ENCODE assay signal across 20 cellular contexts in the genomic region with DNA sequence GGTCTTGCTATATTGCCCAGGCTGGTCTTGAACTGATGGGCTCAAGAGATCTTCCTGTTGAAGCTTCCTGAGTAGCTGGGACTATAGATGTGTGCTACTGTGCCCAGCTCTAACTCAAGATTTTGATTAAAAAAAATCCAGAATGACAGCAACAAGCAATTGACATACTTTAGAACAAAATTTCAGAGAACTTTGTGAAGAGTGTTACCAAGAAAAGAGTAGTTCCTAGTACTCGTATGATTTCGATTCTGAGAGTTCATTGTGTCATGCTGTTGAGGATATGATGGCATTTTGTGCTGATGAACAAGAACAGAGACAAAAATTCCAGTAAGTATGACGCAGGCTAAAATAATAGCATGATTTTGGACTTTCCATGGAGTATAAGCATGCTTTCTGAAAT.
"Had no signal": no experiment of that assay in that cellular context is flagged by ENCODE, and none has a peak within 500 bp of the region (broad histone marks: within the 10 kb centered on the region; RNA-seq: fewer than 3 reads in every experiment).

No MANE protein-coding gene starts in this region.

- H3K4me3 Mint-ChIP-seq: activated naive CD4-positive, alpha-beta T cell treated with anti-CD3 and anti-CD28 coated beads, Interleukin-2, amount 10 ng/mL, durations not matched to agents 7 days and 5 days; central memory CD8-positive, alpha-beta T cell; naive thymus-derived CD4-positive, alpha-beta T cell; neural progenitor cell; stimulated activated naive B cell treated with anti-CD40 and anti-IgM and Interleukin-4, amounts not matched to agents 10 μg/mL and 1 μg/mL and 100 μg/mL, for 72 hours; T-helper 1 cell treated with Interleukin-12 subunit alpha and Interleukin-12 subunit beta and Interleukin-4 antibody, amounts not matched to agents 30 μg/mL and 1 μg/mL, for 36 hours had no signal

- ATAC-seq: heart right ventricle; naive thymus-derived CD4-positive, alpha-beta T cell; stimulated activated naive B cell treated with anti-CD40 and anti-IgM and Interleukin-4, amounts not matched to agents 10 μg/mL and 1 μg/mL and 100 μg/mL, for 72 hours had no signal

- H3K9me3 Mint-ChIP-seq: activated naive CD4-positive, alpha-beta T cell treated with anti-CD3 and anti-CD28 coated beads, Interleukin-2, amount 10 ng/mL, durations not matched to agents 7 days and 5 days; central memory CD8-positive, alpha-beta T cell; neural progenitor cell; stimulated activated naive B cell treated with anti-CD40 and anti-IgM and Interleukin-4, amounts not matched to agents 10 μg/mL and 1 μg/mL and 100 μg/mL, for 72 hours; T-helper 1 cell treated with Interleukin-12 subunit alpha and Interleukin-12 subunit beta and Interleukin-4 antibody, amounts not matched to agents 30 μg/mL and 1 μg/mL, for 36 hours had no signal

- H3K4me1 Mint-ChIP-seq: neural progenitor cell had no signal

- DNase-seq: activated CD4-positive, alpha-beta T cell treated with anti-CD3 and anti-CD28 coated beads for 48 hours; activated CD4-positive, alpha-beta T cell treated with anti-CD3 and anti-CD28 coated beads, Interleukin-2, amount 50 U/mL, for 48 hours; activated gamma-delta T cell; activated naive CD4-positive, alpha-beta T cell treated with anti-CD3 and anti-CD28 coated beads, Interleukin-2, amount 10 ng/mL, durations not matched to agents 7 days and 5 days; colonic mucosa; effector CD8-positive, alpha-beta T cell; esophagus squamous epithelium; foreskin melanocyte; heart right ventricle; midbrain; naive thymus-derived CD4-positive, alpha-beta T cell; SK-N-SH; stimulated activated CD4-positive, alpha-beta T cell treated with anti-CD3 and anti-CD28 coated beads, Interleukin-1b, Interleukin-23, amount 100 ng/mL, for 48 hours; stimulated activated CD4-positive, alpha-beta T cell treated with anti-CD3 and anti-CD28 coated beads, Interleukin-4, amount 100 ng/mL, for 4 hours; stimulated activated CD8-positive, alpha-beta memory T cell treated with anti-CD3 and anti-CD28 coated beads, Interleukin-4, amount 100 ng/mL, for 48 hours; stimulated activated naive B cell treated with anti-CD40 and anti-IgM and Interleukin-4, amounts not matched to agents 10 μg/mL and 1 μg/mL and 100 μg/mL, for 72 hours; SW 1271 had no signal

- H3K27me3 Mint-ChIP-seq: activated naive CD4-positive, alpha-beta T cell treated with anti-CD3 and anti-CD28 coated beads, Interleukin-2, amount 10 ng/mL, durations not matched to agents 7 days and 5 days; central memory CD8-positive, alpha-beta T cell; naive thymus-derived CD4-positive, alpha-beta T cell; stimulated activated naive B cell treated with anti-CD40 and anti-IgM and Interleukin-4, amounts not matched to agents 10 μg/mL and 1 μg/mL and 100 μg/mL, for 72 hours had no signal

- H3K27ac Mint-ChIP-seq: activated naive CD4-positive, alpha-beta T cell treated with anti-CD3 and anti-CD28 coated beads, Interleukin-2, amount 10 ng/mL, durations not matched to agents 7 days and 5 days; neural progenitor cell; stimulated activated naive B cell treated with anti-CD40 and anti-IgM and Interleukin-4, amounts not matched to agents 10 μg/mL and 1 μg/mL and 100 μg/mL, for 72 hours had no signal
